ENCODE assay signal across 16 cellular contexts in genomic region chr16:8851761-8852403, GRCh38. TPM values are rescaled to one million over a fixed set of nuclear protein-coding genes. Genes with fewer than 3 reads are reported as not detected.
A peak's percentile ranks its signal among the peaks of the same experiment; 100 is the strongest.
DNase-seq lines count a peak whose midpoint lies in the region; ATAC-seq and TF ChIP-seq lines count a peak whose summit lies in the region.
"Had no signal": no experiment of that assay in that cellular context is flagged by ENCODE, and none has a peak within 500 bp of the region (broad histone marks: within the 10 kb centered on the region; RNA-seq: fewer than 3 reads in every experiment).

No MANE protein-coding gene starts in this region.

- ATAC-seq in GM18858 (IDR thresholded peaks at IDR 0.05; ENCODE audit: unreplicated experiment), result no peak

- H3K4me1 Mint-ChIP-seq in HFFc6 (ENCODE audit: low read depth), result peaks cover 43% of the 10 kb centered on the region
- peaks cover 21% of the 10 kb centered on the region for H3K4me1 Mint-ChIP-seq in chondrocyte (ENCODE audit: low read depth)

- H3K4me3 Mint-ChIP-seq in HFFc6 (0 out of 2 replicates have a peak overlapping the region, but pooled peaks have one; percentile 24), chondrocyte (ENCODE audit: unreplicated experiment) (no peak overlapping the region)

- H3K27ac ChIP-seq in SJCRH30, result no peak overlapping the region
- H3K27ac ChIP-seq: PC-9, vagina had no signal

- H3K27me3 Mint-ChIP-seq in HFFc6 (ENCODE audit: insufficient read depth) (peaks cover 24% of the 10 kb centered on the region), chondrocyte (ENCODE audit: low read depth) (no peaks in the 10 kb centered on the region)

- TF ChIP-seq CTCF in HFFc6 (IDR thresholded peaks at IDR 0.05) (no peak), chondrocyte (IDR thresholded peaks at IDR 0.05) (no peak)

- H3K9me3 Mint-ChIP-seq in HFFc6 (no peaks in the 10 kb centered on the region), chondrocyte (ENCODE audit: low read depth) (no peaks in the 10 kb centered on the region)

- DNase-seq in activated CD8-positive, alpha-beta memory T cell treated with anti-CD3 and anti-CD28 coated beads, Interleukin-2, amount 50 U/mL, for 4 hours, result peak; percentile 10
- DNase-seq in activated CD8-positive, alpha-beta memory T cell treated with anti-CD3 and anti-CD28 coated beads for 24 hours, result no peak
- no peak for DNase-seq in HFFc6
- peak; percentile 52 for DNase-seq in chondrocyte (ENCODE audit: low spot score)
- peak; percentile 77 for DNase-seq in posterior vena cava (ENCODE audit: low spot score)
- DNase-seq in SJCRH30, result no peak
- DNase-seq in KBM-7, result no peak
- DNase-seq: ACHN, NCI-H1105 treated with DMSO at 0.1 percent for 48 hours, NCI-H510A, PC-9 had no signal

- H3K27ac Mint-ChIP-seq in HFFc6 (peak overlapping the region; percentile 93; the same call in 1 of the 2 replicates), chondrocyte (ENCODE audit: unreplicated experiment) (no peak overlapping the region)

- no peaks in the 10 kb centered on the region for H3K27me3 ChIP-seq in SJCRH30
- H3K27me3 ChIP-seq: breast epithelium, vagina had no signal

- no peaks in the 10 kb centered on the region for H3K9me3 ChIP-seq in SJCRH30 (replicated peaks)
- H3K9me3 ChIP-seq: breast epithelium, vagina had no signal

- intact Hi-C loops in posterior vena cava (cut with DNase I), result no loop called here

- H3K36me3 Mint-ChIP-seq in HFFc6 (ENCODE audit: low read depth) (peaks cover 40% of the 10 kb centered on the region), chondrocyte (ENCODE audit: low read depth) (peaks cover 31% of the 10 kb centered on the region)

- H3K36me3 ChIP-seq in SJCRH30, result peaks cover 69% of the 10 kb centered on the region
- H3K36me3 ChIP-seq: breast epithelium had no signal

- no peak overlapping the region for H3K4me3 ChIP-seq in SJCRH30
- H3K4me3 ChIP-seq: breast epithelium, PC-9, vagina had no signal

- in situ Hi-C loops in KBM-7 (cut with MboI; ENCODE audit: low pct_unique_long_range_greater_than_20kb, low sequenced_read_pairs), result no loop called here

- H3K4me1 ChIP-seq in SJCRH30, result peaks cover 5% of the 10 kb centered on the region; the same call in 1 of the 2 replicates
- H3K4me1 ChIP-seq: breast epithelium had no signal

RNA-seq across cellular contexts. Expression of gene CARHSP1, which starts 16.9 kb away (rescaled TPM):
- total RNA-seq in HFFc6 (2021; fragmentation: NEBNext Ultra II Directional; extraction: Animal tissue kit (Norgen Biotek cat#: 25700)), result 100 to 1,000 TPM in 3 of 6 experiments, 10 to 100 TPM in 3; 91.4 to 114 (median 97.9) TPM
- 46.5 to 57.4 TPM (median 54.1 TPM) in 3 replicates for total RNA-seq in chondrocyte
- 10 to 100 TPM; 39.8 to 44.0 TPM for total RNA-seq in posterior vena cava
- 196 and 233 TPM in 2 replicates for total RNA-seq in SJCRH30 (2014; rRNA removed; shearing (Covaris generic))

RNA-seq across cellular contexts. Expression of gene LITAFD, which starts 30.3 kb away (rescaled TPM):
- total RNA-seq in HFFc6 (2021; fragmentation: NEBNext Ultra II Directional; extraction: Animal tissue kit (Norgen Biotek cat#: 25700)), result not detected
- not detected in 3 replicates for total RNA-seq in chondrocyte
- not detected for total RNA-seq in posterior vena cava
- total RNA-seq in SJCRH30 (2014; rRNA removed; shearing (Covaris generic)), result not detected in 2 replicates
- total RNA-seq: breast epithelium, Daoy, endothelial cell of umbilical vein, PC-9, vagina had no signal

RNA-seq across cellular contexts. Expression of gene PMM2, which starts 54.2 kb away (rescaled TPM):
- 10 to 100 TPM; 38.9 to 48.5 (median 44.3) TPM for total RNA-seq in HFFc6 (2021; fragmentation: NEBNext Ultra II Directional; extraction: Animal tissue kit (Norgen Biotek cat#: 25700))
- total RNA-seq in chondrocyte (47.6 to 62.1 TPM (median 47.9 TPM) in 3 replicates), posterior vena cava (10 to 100 TPM; 26.1 to 30.6 TPM)
- 31.1 and 40.3 TPM in 2 replicates for total RNA-seq in SJCRH30 (2014; rRNA removed; shearing (Covaris generic))

RNA-seq across cellular contexts. Expression of gene TMEM186, which starts 54.4 kb away (rescaled TPM):
- 1 to 10 TPM; 5.2 to 9.1 (median 6.9) TPM for total RNA-seq in HFFc6 (2021; fragmentation: NEBNext Ultra II Directional; extraction: Animal tissue kit (Norgen Biotek cat#: 25700))
- total RNA-seq in chondrocyte, result 8.4 to 10.7 TPM (median 9.6 TPM) in 3 replicates
- total RNA-seq in posterior vena cava, result 1 to 10 TPM; 5.4 to 6.4 TPM
- 4.1 and 5.1 TPM in 2 replicates for total RNA-seq in SJCRH30 (2014; rRNA removed; shearing (Covaris generic))

Comparison
In these comparisons a context has a peak if more than half of its experiments do, and no peak if none do; other contexts are left out.
1. DNase-seq: peak in activated CD8-positive, alpha-beta memory T cell treated with anti-CD3 and anti-CD28 coated beads, Interleukin-2, amount 50 U/mL, for 4 hours (single experiment), chondrocyte (single experiment) and posterior vena cava (single experiment); none in activated CD8-positive, alpha-beta memory T cell treated with anti-CD3 and anti-CD28 coated beads for 24 hours (single experiment), HFFc6 (single experiment), SJCRH30 (0 of 2) and KBM-7 (single experiment).